Comparison of ENCODE assay signal across 8 cellular contexts in genomic region chr15:41416742-41417417, GRCh38. TPM values are rescaled to one million over a fixed set of nuclear protein-coding genes. Genes with fewer than 3 reads are reported as not detected.
DNase-seq lines count a peak whose midpoint lies in the region; ATAC-seq and TF ChIP-seq lines count a peak whose summit lies in the region.

Gene RTF1 (plus strand): TSS chr15:41417095. CDS start chr15:41417116, 21 bp downstream.

- H3K4me3 ChIP-seq in ACC112 (ENCODE audit: low read depth, low read length) (peak within 1 kb of the TSS; percentile 85), cardiac fibroblast (replicated peaks in 1 of 2; ENCODE audit: low read depth in 2 of 2, low read length in 2 of 2) (peak within 1 kb of the TSS; percentile 78 to 84)

- peak within 1 kb of the TSS; percentile 58 for H2AFZ ChIP-seq in ACC112 (ENCODE audit: low read length, unreplicated experiment)

- peak within 1 kb of the TSS; percentile 95 for H3K4me3 Mint-ChIP-seq in activated B cell treated with CpG ODN at 0.5 μM for 24 hours
- H3K4me3 Mint-ChIP-seq in immature natural killer cell, result peak within 1 kb of the TSS; percentile 94 to 97 (median 96)

- H3K4me1 ChIP-seq in ACC112 (ENCODE audit: control insufficient read depth, insufficient read depth, low read length, unreplicated experiment), result peaks cover 16% of the 10 kb centered on the region

- ATAC-seq in GM18870 (IDR thresholded peaks at IDR 0.05; ENCODE audit: unreplicated experiment) (peak; percentile 49), HG03108 (IDR thresholded peaks at IDR 0.05; ENCODE audit: unreplicated experiment) (peak; percentile 68), activated B cell treated with CpG ODN at 0.5 μM for 24 hours (ENCODE audit: low read depth) (peak; percentile 96)

- H3K4me1 Mint-ChIP-seq in activated B cell treated with CpG ODN at 0.5 μM for 24 hours (peaks cover 43% of the 10 kb centered on the region), immature natural killer cell (peaks cover 36 to 44% of the 10 kb centered on the region in 2 donors)

- TF ChIP-seq CTCF in activated B cell treated with CpG ODN at 0.5 μM for 24 hours (IDR thresholded peaks at IDR 0.05), result no peak
- TF ChIP-seq CTCF in cardiac fibroblast (IDR thresholded peaks at IDR 0.05; ENCODE audit: low read depth, low read length), result no peak

- no peaks in the 10 kb centered on the region for H3K27me3 Mint-ChIP-seq in activated B cell treated with CpG ODN at 0.5 μM for 24 hours
- peaks cover 9 to 15% (median 11%) of the 10 kb centered on the region in 3 donors for H3K27me3 Mint-ChIP-seq in immature natural killer cell (ENCODE audit: low read depth in 3 of 3)

- H3K27me3 ChIP-seq in ACC112 (ENCODE audit: insufficient read depth, low read length), result no peaks in the 10 kb centered on the region

- H3K27ac ChIP-seq in ACC112 (ENCODE audit: low read depth, low read length), result peak within 1 kb of the TSS; percentile 40

- H3K79me2 ChIP-seq in ACC112 (ENCODE audit: control insufficient read depth, insufficient read depth, low read length, unreplicated experiment), result peaks cover 61% of the 10 kb centered on the region

- no peaks in the 10 kb centered on the region for H3K36me3 ChIP-seq in ACC112 (ENCODE audit: insufficient read depth, low read length)

- H3K27ac Mint-ChIP-seq in activated B cell treated with CpG ODN at 0.5 μM for 24 hours (peak within 1 kb of the TSS; percentile 92), immature natural killer cell (peak within 1 kb of the TSS; percentile 87 to 95 (median 94))

- CTCF ChIA-PET in activated B cell treated with CpG ODN at 0.5 μM for 24 hours (lab: Charles Lee), result no interaction called here

- DNase-seq in NCI-H345 (lab: John Stamatoyannopoulos, UW) (peak; percentile 81), activated B cell treated with CpG ODN at 0.5 μM for 24 hours (peak; percentile 100), cardiac fibroblast (ENCODE audit: low read depth in 2 of 2) (peak; percentile 89 to 93), immature natural killer cell (peak; percentile 97), smooth muscle cell of the brain vasculature (ENCODE audit: low read depth, low spot score) (peak; percentile 72)

- intact Hi-C loops in activated B cell treated with CpG ODN at 0.5 μM for 24 hours (cut with micrococcal nuclease), result loop anchor here (1.0 to 5.0 kb wide), 6 partner anchors 15 to 302 kb away; partner anchors contain the start of genes CHP1, ITPKA, NDUFAF1 and NUSAP1

- POLR2A ChIA-PET in activated B cell treated with CpG ODN at 0.5 μM for 24 hours (lab: Charles Lee), result interaction anchor here (0.6 to 0.9 kb wide), 3 partner anchors 9 to 186 kb away, joined by 3 read pairs; partner anchors contain the start of gene CHP1

- H3K36me3 Mint-ChIP-seq in activated B cell treated with CpG ODN at 0.5 μM for 24 hours (ENCODE audit: low read depth) (peaks cover 10% of the 10 kb centered on the region), immature natural killer cell (no peaks in the 10 kb centered on the region)

- H3K9me3 Mint-ChIP-seq in activated B cell treated with CpG ODN at 0.5 μM for 24 hours, result no peaks in the 10 kb centered on the region
- no peaks in the 10 kb centered on the region for H3K9me3 Mint-ChIP-seq in immature natural killer cell

RNA-seq across cellular contexts. Expression of gene RTF1, which starts in this region (rescaled TPM):
- 37.2 and 38.0 TPM in 2 replicates for total RNA-seq in activated B cell treated with CpG ODN at 0.5 μM for 24 hours
- polyA plus RNA-seq in immature natural killer cell, result 10 to 100 TPM; 11.2 to 35.7 (median 23.4) TPM

Comparison
In these comparisons a context has a peak if more than half of its experiments do, and no peak if none do; other contexts are left out.
1. Peak in every context shown above with its lines: DNase-seq, ATAC-seq, H3K4me3 ChIP-seq and H3K27ac ChIP-seq.